Comparison of ENCODE assay signal across 8 cellular contexts in the genomic region with DNA sequence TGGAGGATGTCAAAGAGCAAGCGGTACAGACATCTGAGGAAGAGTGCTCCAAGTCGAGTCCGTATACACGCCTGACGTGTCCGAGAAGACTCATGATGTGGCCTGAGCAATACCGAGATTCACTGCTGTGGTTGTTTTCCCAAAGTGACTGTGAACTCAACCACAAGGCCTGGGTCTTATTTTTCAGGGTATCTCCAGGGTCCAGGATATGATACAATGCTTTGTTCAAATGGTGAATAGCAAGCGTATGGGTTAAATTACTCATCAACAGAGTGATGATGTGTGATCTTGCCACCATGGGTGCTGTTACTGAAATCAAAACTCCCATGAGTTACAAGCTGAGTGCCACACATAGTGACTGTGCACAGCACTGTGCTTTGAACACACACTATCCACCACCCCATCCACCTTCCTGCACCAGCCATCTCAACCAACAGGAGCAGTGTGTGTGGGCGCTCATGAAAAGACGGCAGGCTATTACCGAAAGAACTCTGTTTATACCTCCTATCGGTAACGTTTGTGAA.
DNase-seq lines count a peak whose midpoint lies in the region; ATAC-seq and TF ChIP-seq lines count a peak whose summit lies in the region.

No MANE protein-coding gene starts in this region.

- H3K36me3 Mint-ChIP-seq in effector memory CD8-positive, alpha-beta T cell (ENCODE audit: insufficient read depth) = no peaks in the 10 kb centered on the region

- CTCF ChIA-PET in GM10248 (lab: Yijun Ruan, JAX) = interaction anchor here (0.8 to 5.6 kb wide), 9 partner anchors 12 to 316 kb away, joined by 3 to 57 read pairs (median 3); no protein-coding TSS in a partner anchor

- H3K9me3 ChIP-seq in Peyer's patch = no peaks in the 10 kb centered on the region

- peak overlapping the region in 3 of 4 donors; percentile 23 to 49 (median 48) for H3K27ac ChIP-seq in Peyer's patch

- peak overlapping the region; percentile 9 to 11 for H3K4me3 Mint-ChIP-seq in effector memory CD8-positive, alpha-beta T cell

- H3K4me1 ChIP-seq in Peyer's patch = no peaks in the 10 kb centered on the region

- H3K27me3 Mint-ChIP-seq in effector memory CD8-positive, alpha-beta T cell = peaks cover 15 to 25% of the 10 kb centered on the region in 2 donors

- no peak overlapping the region for H3K4me3 ChIP-seq in Peyer's patch

- H3K27me3 ChIP-seq in Peyer's patch = no peaks in the 10 kb centered on the region

- TF ChIP-seq POLR2A in Peyer's patch (IDR thresholded peaks at IDR 0.05) = no peak

- no peaks in the 10 kb centered on the region for H3K9me3 Mint-ChIP-seq in effector memory CD8-positive, alpha-beta T cell

- POLR2A ChIA-PET in GM10248 (lab: Yijun Ruan, JAX) = interaction anchor here (1.4 kb wide), 1 partner anchor 14 kb away, joined by 4 read pairs; no protein-coding TSS in a partner anchor

- DNase-seq in GM10248 (ENCODE audit: extremely low spot score) (peak; percentile 50), Peyer's patch (no peak), superior temporal gyrus (ENCODE audit: extremely low spot score) (peak; percentile 6), RKO (ENCODE audit: low spot score) (no peak), hypothalamus (lab: John Stamatoyannopoulos, UW) (no peak), NCI-H1092 treated with DMSO at 0.1 percent for 48 hours (lab: John Stamatoyannopoulos, UW) (no peak)
- peak in 1 of 3 experiments; percentile 15 for DNase-seq in effector memory CD8-positive, alpha-beta T cell

- H3K4me1 Mint-ChIP-seq in effector memory CD8-positive, alpha-beta T cell (ENCODE audit: low read depth in 2 of 2) = peaks cover 7 to 17% of the 10 kb centered on the region in 2 donors

- peak overlapping the region in 1 of 2 donors; percentile 11 for H3K27ac Mint-ChIP-seq in effector memory CD8-positive, alpha-beta T cell

- TF ChIP-seq CTCF in GM10248 (IDR thresholded peaks at IDR 0.05; ENCODE audit: control extremely low read depth, extremely low read depth, low read depth, missing control alignments) (no peak), Peyer's patch (IDR thresholded peaks at IDR 0.05) (no peak)

- H3K36me3 ChIP-seq in Peyer's patch = no peaks in the 10 kb centered on the region

- ATAC-seq in GM21528 (IDR thresholded peaks at IDR 0.05; ENCODE audit: low FRiP score, unreplicated experiment) = peak; percentile 89
- ATAC-seq in effector memory CD8-positive, alpha-beta T cell (replicated peaks) = peak; percentile 74

Comparison
In these comparisons a context has a peak if more than half of its experiments do, and no peak if none do; other contexts are left out.
1. DNase-seq: peak in GM10248 (single experiment) and superior temporal gyrus (single experiment); none in Peyer's patch (0 of 3), RKO (single experiment), hypothalamus (0 of 51) and NCI-H1092 treated with DMSO at 0.1 percent for 48 hours (single experiment).